Comparison of ENCODE assay signal across 28 cellular contexts in genomic region chr10:72658696-72659400, GRCh38.
"Had no signal": no experiment of that assay in that cellular context is flagged by ENCODE, and none has a peak within 500 bp of the region (broad histone marks: within the 10 kb centered on the region; RNA-seq: fewer than 3 reads in every experiment).

No MANE protein-coding gene starts in this region.

- FAIRE-seq: astrocyte, TTC549 had no signal

- H3K9me3 ChIP-seq: MG63, Peyer's patch had no signal

- H3K4me1 ChIP-seq: Peyer's patch had no signal

- H3K27me3 ChIP-seq: MG63, Peyer's patch had no signal

- H3K27ac ChIP-seq: Peyer's patch, VCaP had no signal

- H3K4me3 ChIP-seq: MG63, Peyer's patch had no signal

- H3K36me3 ChIP-seq: MG63, Peyer's patch had no signal

- DNase-seq: activated CD4-positive, alpha-beta memory T cell treated with anti-CD3 and anti-CD28 coated beads, Interleukin-2, amount 10 ng/mL, durations not matched to agents 7 days and 5 days; activated CD4-positive, alpha-beta T cell treated with anti-CD3 and anti-CD28 coated beads for 36 hours; activated CD4-positive, alpha-beta T cell treated with anti-CD3 and anti-CD28 coated beads, Interleukin-2, amount 50 U/mL, for 1 hour; activated gamma-delta T cell; activated naive CD4-positive, alpha-beta T cell treated with anti-CD3 and anti-CD28 coated beads for 36 hours; activated T-cell treated with anti-CD3 and anti-CD28 coated beads for 4 hours; activated T-cell treated with anti-CD3 and anti-CD28 coated beads, Interleukin-2, amount 50 U/mL, for 48 hours; amygdala; MG63; MV-4-11; NCI-H1092 treated with DMSO at 0.1 percent for 48 hours; NCI-H1417 treated with DMSO at 0.1 percent for 48 hours; NCI-H1694; NCI-H2029; NCI-H2107; NCI-H2171 treated with DMSO at 0.1 percent for 48 hours; NCI-H345; NCI-H510A; NCI-H526 treated with DMSO at 0.1 percent for 48 hours; NK-92 treated with Interleukin-12 subunit alpha and Interleukin-12 subunit beta, amount 100 ng/mL, for 24 hours; OCI-M1; Peyer's patch; SHP77 treated with DMSO at 0.1 percent for 48 hours; T1000 had no signal

- ATAC-seq: activated CD4-positive, alpha-beta T cell treated with anti-CD3 and anti-CD28 coated beads for 36 hours; activated T-helper 17 cell treated with anti-CD3 and anti-CD28 coated beads, Interleukin-2, amount 50 U/mL, for 72 hours had no signal
